15 cellular contexts compared by ENCODE assay signal in genomic region chr16:309476-309875, GRCh38.
DNase-seq lines count a peak whose midpoint lies in the region; ATAC-seq and TF ChIP-seq lines count a peak whose summit lies in the region.
"Had no signal": no experiment of that assay in that cellular context is flagged by ENCODE, and none has a peak within 500 bp of the region (broad histone marks: within the 10 kb centered on the region; RNA-seq: fewer than 3 reads in every experiment).

No MANE protein-coding gene starts in this region.

- no peak overlapping the region for H2AFZ ChIP-seq in KMS-11 (ENCODE audit: low read depth)

- peak; percentile 23 for DNase-seq in activated gamma-delta T cell treated with Interleukin-2 at 50 U/mL for 16 hours
- no peak for DNase-seq in activated gamma-delta T cell (lab: John Stamatoyannopoulos, UW)
- no peak for DNase-seq in central memory CD8-positive, alpha-beta T cell (ENCODE audit: low spot score in 2 of 2)
- no peak for DNase-seq in stimulated activated naive CD8-positive, alpha-beta T cell treated with anti-CD3 and anti-CD28 coated beads, Interleukin-15, Interleukin-2, amounts not matched to agents 100 U/mL and 50 U/mL, for 24 hours
- DNase-seq in T1000 (lab: John Stamatoyannopoulos, UW): no peak
- DNase-seq: activated effector memory CD4-positive, alpha-beta T cell treated with Interleukin-2 at 50 U/mL for 16 hours; HCEC 1CT; Karpas-422; NCI-H1417 treated with DMSO at 0.1 percent for 48 hours; NCI-H82; ovary; sigmoid colon had no signal

- H3K9me3 Mint-ChIP-seq in central memory CD8-positive, alpha-beta T cell: no peaks in the 10 kb centered on the region

- H3K36me3 ChIP-seq in KMS-11 (ENCODE audit: insufficient read depth): no peaks in the 10 kb centered on the region; the same call in 1 of the 2 replicates
- H3K36me3 ChIP-seq: ovary had no signal

- H4K20me1 ChIP-seq in KMS-11 (ENCODE audit: insufficient read depth): no peaks in the 10 kb centered on the region

- H3K27me3 Mint-ChIP-seq in central memory CD8-positive, alpha-beta T cell: no peaks in the 10 kb centered on the region

- peaks cover 26% of the 10 kb centered on the region for H3K36me3 Mint-ChIP-seq in central memory CD8-positive, alpha-beta T cell (ENCODE audit: insufficient read depth)

- no peaks in the 10 kb centered on the region for H3K79me2 ChIP-seq in KMS-11 (ENCODE audit: insufficient read depth, low read depth)

- H3K27ac ChIP-seq in KMS-11: no peak overlapping the region
- H3K27ac ChIP-seq: ovary, sigmoid colon had no signal

- H3K27ac Mint-ChIP-seq in central memory CD8-positive, alpha-beta T cell (ENCODE audit: low read depth): peak overlapping the region; percentile 74

- TF ChIP-seq CTCF in KMS-11 (conservative IDR thresholded peaks at IDR 0.05; ENCODE audit: low read depth, low read length): no peak

- H3K9ac ChIP-seq in KMS-11: no peak overlapping the region

- no peak overlapping the region for H3K4me3 ChIP-seq in KMS-11 (IDR thresholded peaks at IDR 0.05; ENCODE audit: insufficient read depth, low read depth, low read length)
- H3K4me3 ChIP-seq: ovary, sigmoid colon had no signal

- H3K27me3 ChIP-seq in KMS-11 (ENCODE audit: insufficient read depth, low read depth): no peaks in the 10 kb centered on the region
- H3K27me3 ChIP-seq: ovary, sigmoid colon had no signal

- peak; percentile 52 for ATAC-seq in central memory CD8-positive, alpha-beta T cell (replicated peaks; ENCODE audit: extremely low read depth, poor library complexity, severe bottlenecking)
- peak; percentile 32 for ATAC-seq in stimulated activated naive CD8-positive, alpha-beta T cell treated with anti-CD3 and anti-CD28 coated beads, Interleukin-15, Interleukin-2, amounts not matched to agents 100 U/mL and 50 U/mL, for 24 hours
- no peak for ATAC-seq in GM19351 (IDR thresholded peaks at IDR 0.05; ENCODE audit: unreplicated experiment)
- ATAC-seq in GM18909 (IDR thresholded peaks at IDR 0.05; ENCODE audit: poor library complexity, unreplicated experiment): no peak

- no peak overlapping the region for H3K4me3 Mint-ChIP-seq in central memory CD8-positive, alpha-beta T cell

- peak overlapping the region; percentile 2; the same call in 1 of the 2 replicates for H3K4me2 ChIP-seq in KMS-11

- H3K4me1 Mint-ChIP-seq in central memory CD8-positive, alpha-beta T cell: peaks cover 30% of the 10 kb centered on the region

- H3K4me1 ChIP-seq in KMS-11 (ENCODE audit: low read depth, poor library complexity, severe bottlenecking): peaks cover 40% of the 10 kb centered on the region
- H3K4me1 ChIP-seq: sigmoid colon had no signal

Comparison
In these comparisons a context has a peak if more than half of its experiments do, and no peak if none do; other contexts are left out.
1. ATAC-seq: peak in central memory CD8-positive, alpha-beta T cell (single experiment) and stimulated activated naive CD8-positive, alpha-beta T cell treated with anti-CD3 and anti-CD28 coated beads, Interleukin-15, Interleukin-2, amounts not matched to agents 100 U/mL and 50 U/mL, for 24 hours (single experiment); none in GM19351 (single experiment) and GM18909 (single experiment).